In the genomic region with DNA sequence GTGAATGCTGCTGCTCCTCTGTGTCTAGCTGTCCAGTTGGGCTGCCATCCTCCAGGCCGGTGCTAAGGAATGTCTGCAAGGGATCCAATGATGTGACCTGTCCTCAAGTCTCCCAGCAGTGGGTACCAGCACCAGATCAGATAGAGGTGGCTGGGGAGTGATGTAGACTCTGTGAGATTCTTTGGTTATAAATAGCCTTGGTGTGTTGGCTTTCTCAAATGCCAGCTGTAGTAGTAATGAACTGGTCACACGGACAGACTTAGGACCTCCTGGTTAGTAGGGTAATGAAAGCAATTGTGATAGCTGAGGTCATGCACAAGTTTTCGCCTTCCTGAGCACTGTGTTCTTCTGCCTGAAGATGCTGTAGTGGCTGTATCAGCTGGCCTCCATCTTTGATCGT, we compare ENCODE assay signal across 32 cellular contexts.
"Had no signal": no experiment of that assay in that cellular context is flagged by ENCODE, and none has a peak within 500 bp of the region (broad histone marks: within the 10 kb centered on the region; RNA-seq: fewer than 3 reads in every experiment).

No MANE protein-coding gene starts in this region.

- H3K27ac ChIP-seq: brain microvascular endothelial cell, cardiac muscle cell, WERI-Rb-1 had no signal

- H3K9me3 Mint-ChIP-seq: activated CD4-positive, alpha-beta memory T cell treated with anti-CD3 and anti-CD28 coated beads, Interleukin-2, amount 10 ng/mL, durations not matched to agents 7 days and 5 days; activated naive CD8-positive, alpha-beta T cell treated with anti-CD3 and anti-CD28 coated beads for 36 hours; activated T-helper 17 cell treated with anti-CD3 and anti-CD28 coated beads, Interleukin-2, amount 50 U/mL, for 72 hours; T-cell had no signal

- H3K27me3 ChIP-seq: brain microvascular endothelial cell, cardiac muscle cell had no signal

- H3K4me3 Mint-ChIP-seq: activated CD4-positive, alpha-beta memory T cell treated with anti-CD3 and anti-CD28 coated beads, Interleukin-2, amount 10 ng/mL, durations not matched to agents 7 days and 5 days; activated CD8-positive, alpha-beta memory T cell treated with anti-CD3 and anti-CD28 coated beads, Interleukin-2, amount 10 ng/mL, durations not matched to agents 7 days and 5 days; activated naive CD8-positive, alpha-beta T cell treated with anti-CD3 and anti-CD28 coated beads for 36 hours; activated T-helper 17 cell treated with anti-CD3 and anti-CD28 coated beads, Interleukin-2, amount 50 U/mL, for 72 hours; T-cell had no signal

- ATAC-seq: activated CD8-positive, alpha-beta memory T cell treated with anti-CD3 and anti-CD28 coated beads, Interleukin-2, amount 10 ng/mL, durations not matched to agents 7 days and 5 days; activated T-helper 17 cell treated with anti-CD3 and anti-CD28 coated beads, Interleukin-2, amount 50 U/mL, for 72 hours; Panc1; SK-N-SH treated with all-trans-retinoic acid at 6 μM for 48 hours; T-cell had no signal

- H3K36me3 Mint-ChIP-seq: activated CD8-positive, alpha-beta memory T cell treated with anti-CD3 and anti-CD28 coated beads, Interleukin-2, amount 10 ng/mL, durations not matched to agents 7 days and 5 days; activated naive CD8-positive, alpha-beta T cell treated with anti-CD3 and anti-CD28 coated beads for 36 hours; T-cell had no signal

- DNase-seq: activated CD4-positive, alpha-beta memory T cell treated with anti-CD3 and anti-CD28 coated beads, Interleukin-2, amount 10 ng/mL, durations not matched to agents 7 days and 5 days; activated CD4-positive, alpha-beta T cell treated with anti-CD3 and anti-CD28 coated beads for 1 hour; activated CD4-positive, alpha-beta T cell treated with anti-CD3 and anti-CD28 coated beads for 48 hours; activated CD4-positive, CD25-positive, alpha-beta regulatory T cell; activated CD8-positive, alpha-beta memory T cell treated with anti-CD3 and anti-CD28 coated beads for 24 hours; activated CD8-positive, alpha-beta memory T cell treated with anti-CD3 and anti-CD28 coated beads, Interleukin-2, amount 10 ng/mL, durations not matched to agents 7 days and 5 days; activated CD8-positive, alpha-beta memory T cell treated with anti-CD3 and anti-CD28 coated beads, Interleukin-2, amount 50 U/mL, for 48 hours; activated effector memory CD4-positive, alpha-beta T cell treated with anti-CD3 and anti-CD28 coated beads, Interleukin-2, amount 50 U/mL, for 16 hours; activated naive CD4-positive, alpha-beta T cell; activated naive CD4-positive, alpha-beta T cell treated with anti-CD3 and anti-CD28 coated beads, Interleukin-2, amount 50 U/mL, for 16 hours; activated naive CD8-positive, alpha-beta T cell treated with anti-CD3 and anti-CD28 coated beads for 36 hours; activated T-cell treated with anti-CD3 and anti-CD28 coated beads, Interleukin-2, amount 50 U/mL, for 48 hours; amniotic stem cell; aorta; brain microvascular endothelial cell; Karpas-422; KBM-7; NCI-H1105; NCI-H1417 treated with DMSO at 0.1 percent for 48 hours; NCI-H187 treated with DMSO at 0.1 percent for 48 hours; NCI-H2081; NCI-H345; NCI-H524 treated with DMSO at 0.1 percent for 48 hours; SIG-M5; T-cell; T-helper 2 cell; T-helper 9 cell; WERI-Rb-1 had no signal

- H3K36me3 ChIP-seq: brain microvascular endothelial cell, cardiac muscle cell, WERI-Rb-1 had no signal

- H3K4me3 ChIP-seq: cardiac muscle cell had no signal

- H3K27ac Mint-ChIP-seq: activated CD4-positive, alpha-beta memory T cell treated with anti-CD3 and anti-CD28 coated beads, Interleukin-2, amount 10 ng/mL, durations not matched to agents 7 days and 5 days; activated CD8-positive, alpha-beta memory T cell treated with anti-CD3 and anti-CD28 coated beads, Interleukin-2, amount 10 ng/mL, durations not matched to agents 7 days and 5 days; activated naive CD8-positive, alpha-beta T cell treated with anti-CD3 and anti-CD28 coated beads for 36 hours; activated T-helper 17 cell treated with anti-CD3 and anti-CD28 coated beads, Interleukin-2, amount 50 U/mL, for 72 hours; T-cell had no signal
